7 cellular contexts compared by ENCODE assay signal in the genomic region with DNA sequence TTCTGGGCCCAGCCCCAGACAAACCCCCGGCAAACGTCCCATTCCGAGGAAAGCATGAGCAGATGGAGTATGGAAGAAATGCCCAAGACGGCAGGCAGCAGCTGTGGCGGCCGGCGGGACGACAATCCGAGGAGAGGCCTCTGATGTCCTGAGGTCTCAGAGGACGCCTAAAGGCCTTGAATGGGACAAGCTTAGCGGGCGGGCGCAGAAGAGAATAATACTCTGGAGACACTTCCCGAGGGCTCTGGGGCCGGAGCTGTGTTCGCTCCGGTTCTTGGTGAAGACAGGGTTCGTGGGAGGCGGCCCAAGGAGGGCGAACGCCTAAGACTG. TPM values are rescaled to one million over a fixed set of nuclear protein-coding genes. Genes with fewer than 3 reads are reported as not detected.
DNase-seq lines count a peak whose midpoint lies in the region; ATAC-seq and TF ChIP-seq lines count a peak whose summit lies in the region.

No MANE protein-coding gene starts in this region.

- H3K9me3 ChIP-seq in HUES48 (ENCODE audit: control insufficient read depth, insufficient read depth, low read length) = no peaks in the 10 kb centered on the region
- no peaks in the 10 kb centered on the region for H3K9me3 ChIP-seq in iPS-18c (ENCODE audit: control insufficient read depth, insufficient read depth, low read length)
- no peaks in the 10 kb centered on the region for H3K9me3 ChIP-seq in stomach

- H3K4me3 ChIP-seq in HUES48 (ENCODE audit: low read depth, low read length) (peak overlapping the region; percentile 70), iPS-18c (ENCODE audit: insufficient read depth, low read depth, low read length) (peak overlapping the region; percentile 85), stomach (peak overlapping the region; percentile 64 to 81 (median 70))

- no peaks in the 10 kb centered on the region for H3K9me3 Mint-ChIP-seq in activated naive CD4-positive, alpha-beta T cell treated with anti-CD3 and anti-CD28 coated beads, Interleukin-2, amount 50 U/mL, for 72 hours

- no peak for TF ChIP-seq CTCF in stomach (IDR thresholded peaks at IDR 0.05)

- intact Hi-C loops in stomach (cut with DNase I; ENCODE audit: low total_unique reads) = no loop called here

- ATAC-seq in activated naive CD4-positive, alpha-beta T cell treated with anti-CD3 and anti-CD28 coated beads, Interleukin-2, amount 50 U/mL, for 72 hours = no peak

- peaks cover 31% of the 10 kb centered on the region in 2 donors for H3K36me3 Mint-ChIP-seq in activated naive CD4-positive, alpha-beta T cell treated with anti-CD3 and anti-CD28 coated beads, Interleukin-2, amount 50 U/mL, for 72 hours

- peak overlapping the region; percentile 75 for H3K9ac ChIP-seq in HUES48 (ENCODE audit: low read depth, low read length)

- peak overlapping the region; percentile 87 to 95 for H3K27ac Mint-ChIP-seq in activated naive CD4-positive, alpha-beta T cell treated with anti-CD3 and anti-CD28 coated beads, Interleukin-2, amount 50 U/mL, for 72 hours

- H3K27ac ChIP-seq in HUES48 (ENCODE audit: low read depth, low read length) (peak overlapping the region; percentile 94), stomach (peak overlapping the region; percentile 68 to 92 (median 89))

- TF ChIP-seq EP300 in stomach (IDR thresholded peaks at IDR 0.05) = no peak

- H3K4me1 ChIP-seq in HUES48 (ENCODE audit: control insufficient read depth, insufficient read depth, low read length) (peaks cover 8% of the 10 kb centered on the region; the same call in 1 of the 2 replicates), stomach (peaks cover 18 to 36% (median 26%) of the 10 kb centered on the region in 4 donors)

- H3K36me3 ChIP-seq in HUES48 (ENCODE audit: control insufficient read depth, insufficient read depth, low read length) (peaks cover 72% of the 10 kb centered on the region), stomach (peaks cover 45 to 71% (median 68%) of the 10 kb centered on the region in 4 donors)

- WGBS in stomach, 5 donors = 3 to 13% (median 11%) methylated on average over 20 to 21 of the region's 21 CpGs

- H3K27me3 ChIP-seq in HUES48 (ENCODE audit: control insufficient read depth, insufficient read depth, low read length) (no peaks in the 10 kb centered on the region), stomach (no peaks in the 10 kb centered on the region)

- DNase-seq in activated naive CD4-positive, alpha-beta T cell treated with anti-CD3 and anti-CD28 coated beads, Interleukin-2, amount 50 U/mL, for 72 hours (ENCODE audit: low spot score in 2 of 2) = no peak
- DNase-seq in stomach (no peak), NCI-H524 treated with DMSO at 0.1 percent for 48 hours (lab: John Stamatoyannopoulos, UW) (no peak), NAMALWA (ENCODE audit: low spot score) (no peak), amniotic stem cell (lab: John Stamatoyannopoulos, UW) (no peak)

- TF ChIP-seq POLR2A in stomach (IDR thresholded peaks at IDR 0.05) = no peak

RNA-seq across cellular contexts. Expression of a gene that starts 0.5 kb away (rescaled TPM):
- total RNA-seq in activated naive CD4-positive, alpha-beta T cell treated with anti-CD3 and anti-CD28 coated beads, Interleukin-2, amount 50 U/mL, for 72 hours = 10 to 100 TPM; 34.8 to 58.0 TPM
- 10 to 100 TPM in 4 of 5 donors, 1 to 10 TPM in 1; 7.6 to 54.5 (median 22.0) TPM for total RNA-seq in stomach
- 10 to 100 TPM; 12.4 to 20.0 (median 15.1) TPM for polyA plus RNA-seq in stomach

RNA-seq across cellular contexts. Expression of a gene that starts 17.8 kb away (rescaled TPM):
- total RNA-seq in activated naive CD4-positive, alpha-beta T cell treated with anti-CD3 and anti-CD28 coated beads, Interleukin-2, amount 50 U/mL, for 72 hours = 10 to 100 TPM; 24.3 to 37.0 TPM
- 10 to 100 TPM in 4 of 5 donors, 1 to 10 TPM in 1; 7.5 to 53.6 (median 15.1) TPM for total RNA-seq in stomach
- polyA plus RNA-seq in stomach = 1 to 10 TPM; 4.1 to 5.6 (median 4.6) TPM

RNA-seq across cellular contexts. Expression of a gene that starts 20.4 kb away (rescaled TPM):
- total RNA-seq in activated naive CD4-positive, alpha-beta T cell treated with anti-CD3 and anti-CD28 coated beads, Interleukin-2, amount 50 U/mL, for 72 hours = 10 to 100 TPM; 23.8 to 45.1 TPM
- 10 to 100 TPM; 14.3 to 61.1 (median 27.4) TPM for total RNA-seq in stomach
- 10 to 100 TPM; 22.9 to 37.2 (median 23.2) TPM for polyA plus RNA-seq in stomach

RNA-seq across cellular contexts. Expression of a gene that starts 43.0 kb away (rescaled TPM):
- total RNA-seq in activated naive CD4-positive, alpha-beta T cell treated with anti-CD3 and anti-CD28 coated beads, Interleukin-2, amount 50 U/mL, for 72 hours = 10 to 100 TPM; 47.5 to 92.3 TPM
- total RNA-seq in stomach = 10 to 100 TPM; 29.2 to 62.6 (median 31.2) TPM
- polyA plus RNA-seq in stomach = 10 to 100 TPM; 36.4 to 62.0 (median 61.0) TPM

RNA-seq across cellular contexts. Expression of a gene that starts 43.6 kb away (rescaled TPM):
- total RNA-seq in activated naive CD4-positive, alpha-beta T cell treated with anti-CD3 and anti-CD28 coated beads, Interleukin-2, amount 50 U/mL, for 72 hours = 100 to 1,000 TPM; 125 to 265 TPM
- total RNA-seq in stomach = 100 to 1,000 TPM in 3 of 5 donors, 10 to 100 TPM in 2; 45.5 to 173 (median 129) TPM
- polyA plus RNA-seq in stomach = 100 to 1,000 TPM in 2 of 3 donors, 10 to 100 TPM in 1; 69.4 to 180 (median 117) TPM
